11 cellular contexts compared by ENCODE assay signal in the genomic region with DNA sequence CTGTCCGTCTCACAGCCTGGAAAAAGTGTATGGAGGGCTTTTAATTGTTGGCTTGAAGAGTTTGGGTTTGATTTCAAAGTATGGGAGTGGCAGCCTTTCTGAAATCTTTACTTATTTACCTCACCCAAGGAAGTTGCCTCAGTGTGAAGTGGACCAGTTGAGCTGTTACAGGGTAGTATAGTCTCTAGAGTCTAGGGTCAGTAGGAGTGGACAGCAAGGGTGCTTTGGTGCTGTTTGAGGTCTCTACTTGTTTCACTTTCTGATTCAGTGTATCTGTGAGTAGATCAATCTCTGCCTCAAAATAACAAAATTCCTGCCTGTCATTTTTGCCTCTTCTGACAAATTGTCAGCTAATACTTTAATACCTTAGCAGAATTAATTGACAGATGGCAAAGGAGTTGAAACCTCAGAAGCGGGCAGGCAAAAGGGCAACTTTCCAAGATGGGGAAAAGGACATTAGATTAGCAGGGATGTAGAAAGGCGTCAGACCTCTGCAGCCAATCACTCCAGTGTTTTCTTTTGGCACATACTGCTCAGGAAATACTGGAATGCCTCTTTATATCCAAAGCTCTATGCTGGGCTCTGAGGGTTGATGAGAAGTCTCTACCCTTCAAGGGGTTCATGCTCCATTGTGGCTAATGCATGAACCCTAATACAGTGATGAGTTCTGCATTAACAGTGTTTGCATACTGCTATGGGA. TPM values are rescaled to one million over a fixed set of nuclear protein-coding genes. Genes with fewer than 3 reads are reported as not detected.
DNase-seq lines count a peak whose midpoint lies in the region; ATAC-seq and TF ChIP-seq lines count a peak whose summit lies in the region.
"Had no signal": no experiment of that assay in that cellular context is flagged by ENCODE, and none has a peak within 500 bp of the region (broad histone marks: within the 10 kb centered on the region; RNA-seq: fewer than 3 reads in every experiment).

No MANE protein-coding gene starts in this region.

- H3K27me3 Mint-ChIP-seq in activated naive CD8-positive, alpha-beta T cell treated with anti-CD3 and anti-CD28 coated beads, Interleukin-2, amount 50 U/mL, for 24 hours, result no peaks in the 10 kb centered on the region
- H3K27me3 Mint-ChIP-seq: activated CD4-positive, alpha-beta T cell treated with anti-CD3 and anti-CD28 coated beads, Interleukin-2, amount 10 ng/mL, durations not matched to agents 24 days and 14 days had no signal

- no peak for ATAC-seq in activated naive CD8-positive, alpha-beta T cell treated with anti-CD3 and anti-CD28 coated beads, Interleukin-2, amount 50 U/mL, for 24 hours
- peak; percentile 86 for ATAC-seq in left lung
- ATAC-seq in GM18907 (IDR thresholded peaks at IDR 0.05; ENCODE audit: unreplicated experiment), result no peak
- ATAC-seq in HG03460 (IDR thresholded peaks at IDR 0.05; ENCODE audit: unreplicated experiment), result no peak

- H3K27ac ChIP-seq in left ventricle myocardium inferior (replicated peaks) (peak overlapping the region; percentile 13), left lung (peak overlapping the region in 1 of 2 donors; percentile 24)

- H3K9me3 ChIP-seq in left ventricle myocardium inferior (replicated peaks) (no peaks in the 10 kb centered on the region), left lung (no peaks in the 10 kb centered on the region)

- H3K9me3 Mint-ChIP-seq in activated naive CD8-positive, alpha-beta T cell treated with anti-CD3 and anti-CD28 coated beads, Interleukin-2, amount 50 U/mL, for 24 hours, result no peaks in the 10 kb centered on the region
- H3K9me3 Mint-ChIP-seq: activated CD4-positive, alpha-beta T cell treated with anti-CD3 and anti-CD28 coated beads, Interleukin-2, amount 10 ng/mL, durations not matched to agents 24 days and 14 days had no signal

- no peaks in the 10 kb centered on the region for H3K27me3 ChIP-seq in left ventricle myocardium inferior (ENCODE audit: low read depth)
- no peaks in the 10 kb centered on the region for H3K27me3 ChIP-seq in left lung

- no peak overlapping the region for H3K4me3 Mint-ChIP-seq in activated naive CD8-positive, alpha-beta T cell treated with anti-CD3 and anti-CD28 coated beads, Interleukin-2, amount 50 U/mL, for 24 hours

- peaks cover 66% of the 10 kb centered on the region for H3K4me1 Mint-ChIP-seq in activated naive CD8-positive, alpha-beta T cell treated with anti-CD3 and anti-CD28 coated beads, Interleukin-2, amount 50 U/mL, for 24 hours

- H3K4me1 ChIP-seq in left ventricle myocardium inferior (peaks cover 85% of the 10 kb centered on the region), left lung (peaks cover 24 to 81% of the 10 kb centered on the region in 2 donors)

- peak overlapping the region; percentile 55 for H3K27ac Mint-ChIP-seq in activated naive CD8-positive, alpha-beta T cell treated with anti-CD3 and anti-CD28 coated beads, Interleukin-2, amount 50 U/mL, for 24 hours
- H3K27ac Mint-ChIP-seq: activated CD4-positive, alpha-beta T cell treated with anti-CD3 and anti-CD28 coated beads, Interleukin-2, amount 10 ng/mL, durations not matched to agents 24 days and 14 days had no signal

- H3K4me3 ChIP-seq in left ventricle myocardium inferior (no peak overlapping the region), left lung (no peak overlapping the region)

- DNase-seq in left ventricle myocardium inferior, result no peak
- DNase-seq in cardiac septum (ENCODE audit: low spot score), result no peak
- no peak for DNase-seq in activated naive CD8-positive, alpha-beta T cell treated with anti-CD3 and anti-CD28 coated beads, Interleukin-2, amount 50 U/mL, for 24 hours
- DNase-seq in left lung, result no peak
- DNase-seq in pons (ENCODE audit: low spot score), result no peak
- DNase-seq in epidermal melanocyte (ENCODE audit: insufficient read length, low spot score), result no peak
- DNase-seq: activated CD4-positive, alpha-beta T cell treated with anti-CD3 and anti-CD28 coated beads, Interleukin-2, amount 10 ng/mL, durations not matched to agents 24 days and 14 days; amniotic stem cell; NCI-H146 had no signal

- H3K36me3 Mint-ChIP-seq in activated naive CD8-positive, alpha-beta T cell treated with anti-CD3 and anti-CD28 coated beads, Interleukin-2, amount 50 U/mL, for 24 hours (ENCODE audit: low read depth), result peaks cover 34% of the 10 kb centered on the region

- H3K36me3 ChIP-seq in left ventricle myocardium inferior (peaks cover 34% of the 10 kb centered on the region), left lung (peaks cover 0 to 35% of the 10 kb centered on the region in 2 donors)

- TF ChIP-seq CTCF in left ventricle myocardium inferior (IDR thresholded peaks at IDR 0.05; ENCODE audit: borderline replicate concordance) (no peak), left lung (IDR thresholded peaks at IDR 0.05) (no peak)

- intact Hi-C loops in left ventricle myocardium inferior (cut with micrococcal nuclease) (no loop called here), cardiac septum (cut with DNase I) (no loop called here), left lung (cut with DNase I) (no loop called here)

RNA-seq across cellular contexts. Expression of a gene that starts 5.9 kb away (rescaled TPM):
- total RNA-seq in left ventricle myocardium inferior (60.4 TPM), cardiac septum (68.4 TPM), left lung (10 to 100 TPM; 55.3 to 63.0 TPM)

RNA-seq across cellular contexts. Expression of a gene that starts 44.3 kb away (rescaled TPM):
- total RNA-seq in left ventricle myocardium inferior (14.7 TPM), cardiac septum (18.1 TPM), left lung (10 to 100 TPM; 37.6 to 37.9 TPM)
